Comparison of ENCODE assay signal across 1 cellular context in the genomic region with DNA sequence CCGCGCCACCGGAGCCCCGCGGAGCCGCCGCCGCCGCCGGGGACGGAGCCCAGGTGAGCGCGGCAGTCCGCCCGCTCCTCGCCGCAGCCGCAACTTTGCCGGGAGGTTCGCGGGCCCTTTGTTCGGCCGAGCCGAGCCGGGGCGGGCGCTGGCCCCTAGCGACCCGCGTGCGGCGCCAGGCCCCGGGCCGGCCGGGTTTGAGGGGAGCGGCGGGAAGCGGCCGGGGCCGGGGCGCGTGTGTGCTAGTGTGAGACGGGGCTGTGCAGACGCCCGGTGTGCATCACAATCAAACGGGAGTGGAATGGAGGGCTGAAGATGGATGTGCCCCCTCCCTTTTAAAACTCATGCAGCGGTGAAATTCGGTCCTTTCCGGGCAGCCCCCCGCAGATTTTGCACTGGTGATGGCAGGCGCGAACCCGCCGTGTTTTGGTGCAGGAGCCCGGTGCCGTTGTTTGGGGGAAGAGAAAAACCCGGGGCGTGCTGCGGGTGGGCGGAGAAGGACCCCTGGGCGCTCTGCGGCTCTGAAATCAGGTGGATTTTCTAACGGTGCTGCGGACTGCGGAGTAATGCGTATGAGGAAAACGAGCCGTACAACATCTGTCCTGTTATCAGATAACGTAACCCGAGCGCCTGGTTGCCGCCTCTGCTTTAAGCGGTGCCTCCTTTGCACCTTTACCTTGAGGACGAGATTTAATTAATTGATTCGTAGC.
TF ChIP-seq lines count a peak whose summit lies in the region.

No MANE protein-coding gene starts in this region.

TF ChIP-seq in K562, 482 proteins besides CTCF, POLR2A, EP300 and RAD21 (continued from another document):
- TF ChIP-seq ZBTB2 (IDR thresholded peaks at IDR 0.05) = 0 out of 2 replicates have a peak, but pooled peaks have one; percentile 17
- peak; percentile 57 for TF ChIP-seq RBBP5 (IDR thresholded peaks at IDR 0.05; ENCODE audit: borderline replicate concordance, insufficient read depth, low read length, poor library complexity, severe bottlenecking)
- no peak for TF ChIP-seq ZNF175 (CRISPR knock-in tag; IDR thresholded peaks at IDR 0.05; ENCODE audit: low read depth)
- TF ChIP-seq CBFA2T3 (IDR thresholded peaks at IDR 0.05) = peak; percentile 17; the same call in 1 of the 2 replicates
- 0 out of 2 replicates have a peak, but pooled peaks have one; percentile 56 for TF ChIP-seq HDAC2 (IDR thresholded peaks at IDR 0.05)
- no peak for TF ChIP-seq ARHGAP35 (IDR thresholded peaks at IDR 0.05; ENCODE audit: partially characterized antibody)
- TF ChIP-seq TCFL5 (CRISPR knock-in tag; conservative IDR thresholded peaks at IDR 0.05) = no peak
- peak; percentile 46 for TF ChIP-seq HNRNPLL (IDR thresholded peaks at IDR 0.05; ENCODE audit: low read depth, low read length, poor library complexity, severe bottlenecking)
- TF ChIP-seq CTBP1 (IDR thresholded peaks at IDR 0.05; ENCODE audit: borderline replicate concordance) = peak; percentile 69; the same call in 1 of the 2 replicates
- no peak for TF ChIP-seq ZNF830 (CRISPR knock-in tag; IDR thresholded peaks at IDR 0.05)
- peak; percentile 66 for TF ChIP-seq TFAP4 (CRISPR knock-in tag; IDR thresholded peaks at IDR 0.05; ENCODE audit: borderline replicate concordance)
- TF ChIP-seq ZFX (CRISPR knock-in tag; IDR thresholded peaks at IDR 0.05) = peak; percentile 14; the same call in 1 of the 2 replicates
- TF ChIP-seq BCOR (IDR thresholded peaks at IDR 0.05) = peak; percentile 78
- TF ChIP-seq, protein P1, sequence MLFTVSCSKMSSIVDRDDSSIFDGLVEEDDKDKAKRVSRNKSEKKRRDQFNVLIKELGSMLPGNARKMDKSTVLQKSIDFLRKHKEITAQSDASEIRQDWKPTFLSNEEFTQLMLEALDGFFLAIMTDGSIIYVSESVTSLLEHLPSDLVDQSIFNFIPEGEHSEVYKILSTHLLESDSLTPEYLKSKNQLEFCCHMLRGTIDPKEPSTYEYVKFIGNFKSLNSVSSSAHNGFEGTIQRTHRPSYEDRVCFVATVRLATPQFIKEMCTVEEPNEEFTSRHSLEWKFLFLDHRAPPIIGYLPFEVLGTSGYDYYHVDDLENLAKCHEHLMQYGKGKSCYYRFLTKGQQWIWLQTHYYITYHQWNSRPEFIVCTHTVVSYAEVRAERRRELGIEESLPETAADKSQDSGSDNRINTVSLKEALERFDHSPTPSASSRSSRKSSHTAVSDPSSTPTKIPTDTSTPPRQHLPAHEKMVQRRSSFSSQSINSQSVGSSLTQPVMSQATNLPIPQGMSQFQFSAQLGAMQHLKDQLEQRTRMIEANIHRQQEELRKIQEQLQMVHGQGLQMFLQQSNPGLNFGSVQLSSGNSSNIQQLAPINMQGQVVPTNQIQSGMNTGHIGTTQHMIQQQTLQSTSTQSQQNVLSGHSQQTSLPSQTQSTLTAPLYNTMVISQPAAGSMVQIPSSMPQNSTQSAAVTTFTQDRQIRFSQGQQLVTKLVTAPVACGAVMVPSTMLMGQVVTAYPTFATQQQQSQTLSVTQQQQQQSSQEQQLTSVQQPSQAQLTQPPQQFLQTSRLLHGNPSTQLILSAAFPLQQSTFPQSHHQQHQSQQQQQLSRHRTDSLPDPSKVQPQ (CRISPR knock-in tag; IDR thresholded peaks at IDR 0.05; ENCODE audit: borderline replicate concordance) = no peak
- 0 out of 2 replicates have a peak, but pooled peaks have one; percentile 87 for TF ChIP-seq L3MBTL2 (IDR thresholded peaks at IDR 0.05)
- peak; percentile 66; the same call in 1 of the 2 replicates for TF ChIP-seq MGA (IDR thresholded peaks at IDR 0.05)
- TF ChIP-seq CXXC5 (CRISPR knock-in tag; IDR thresholded peaks at IDR 0.05) = peak; percentile 75
- peak; percentile 29; the same call in 1 of the 2 replicates for TF ChIP-seq SMARCE1 (IDR thresholded peaks at IDR 0.05)
- TF ChIP-seq ZBTB7A (IDR thresholded peaks at IDR 0.05; ENCODE audit: borderline replicate concordance, control insufficient read depth, low read depth, low read length) = peak; percentile 23; the same call in 1 of the 2 replicates
- TF ChIP-seq CBFA2T2 (conservative IDR thresholded peaks at IDR 0.05) = no peak
- peak; percentile 26 for TF ChIP-seq SAP30 (IDR thresholded peaks at IDR 0.05; ENCODE audit: borderline replicate concordance, insufficient read depth, low read depth, low read length, poor library complexity, severe bottlenecking)
- peak; percentile 88 for TF ChIP-seq KDM2B (CRISPR knock-in tag; IDR thresholded peaks at IDR 0.05)
- TF ChIP-seq HNRNPK (IDR thresholded peaks at IDR 0.05; ENCODE audit: low read depth, low read length, poor library complexity, severe bottlenecking) = no peak
- TF ChIP-seq KDM5B (IDR thresholded peaks at IDR 0.05; ENCODE audit: insufficient replicate concordance, low read depth, low read length) = peak; percentile 53
- no peak for TF ChIP-seq KAT8 (IDR thresholded peaks at IDR 0.05; ENCODE audit: low read depth)
- TF ChIP-seq RBFOX2 (IDR thresholded peaks at IDR 0.05; ENCODE audit: low read depth, low read length) = peak; percentile 66
- TF ChIP-seq NFIC (IDR thresholded peaks at IDR 0.05) = no peak
- TF ChIP-seq ARID1B (IDR thresholded peaks at IDR 0.05) = peak; percentile 15; the same call in 1 of the 2 replicates
- peak; percentile 58 for TF ChIP-seq CHD1 (IDR thresholded peaks at IDR 0.05; ENCODE audit: low read length)
- TF ChIP-seq E2F6 (IDR thresholded peaks at IDR 0.05; ENCODE audit: borderline replicate concordance in 1 of 2, extremely low read depth in 1 of 2, insufficient read depth in 1 of 2, insufficient read length in 1 of 2, low read depth in 1 of 2, low read length in 1 of 2, poor library complexity in 1 of 2, severe bottlenecking in 1 of 2) = peak in 1 of 2 experiments; percentile 71
- TF ChIP-seq KAT7 (CRISPR knock-in tag; IDR thresholded peaks at IDR 0.05; ENCODE audit: borderline replicate concordance) = no peak
- 0 out of 2 replicates have a peak, but pooled peaks have one; percentile 25 for TF ChIP-seq GATAD2B (IDR thresholded peaks at IDR 0.05; ENCODE audit: borderline replicate concordance)
- TF ChIP-seq FIP1L1 (IDR thresholded peaks at IDR 0.05; ENCODE audit: low read depth, low read length, poor library complexity, severe bottlenecking) = peak; percentile 25
